ENCODE assay signal across 12 cellular contexts in genomic region chr2:43127941-43128561, GRCh38.
A peak's percentile ranks its signal among the peaks of the same experiment; 100 is the strongest.
DNase-seq lines count a peak whose midpoint lies in the region; ATAC-seq, FAIRE-seq and TF ChIP-seq lines count a peak whose summit lies in the region.
"Had no signal": no experiment of that assay in that cellular context is flagged by ENCODE, and none has a peak within 500 bp of the region (broad histone marks: within the 10 kb centered on the region; RNA-seq: fewer than 3 reads in every experiment).

No MANE protein-coding gene starts in this region.

- FAIRE-seq in kidney (lab: Jason Lieb, UNC): no peak
- FAIRE-seq: pancreas had no signal

- no peaks in the 10 kb centered on the region for H3K9me3 Mint-ChIP-seq in endodermal cell

- no peak overlapping the region for H3K4me2 ChIP-seq in DND-41 (ENCODE audit: insufficient read depth, low read length)

- H3K27me3 Mint-ChIP-seq in endodermal cell (ENCODE audit: insufficient read depth): peaks cover 3% of the 10 kb centered on the region

- WGBS in endodermal cell (ENCODE audit: insufficient coverage in 1 of 2, insufficient read length in 1 of 2), 2 experiments: 94 to 100% methylated on average over 5 to 8 of the region's 8 CpGs
- 84 to 86% methylated on average over 8 of the region's 8 CpGs for WGBS in sigmoid colon, 2 donors

- intact Hi-C loops in sigmoid colon (cut with DNase I) (no loop called here), kidney (cut with DNase I) (no loop called here)

- no peaks in the 10 kb centered on the region for H3K27me3 ChIP-seq in DND-41 (ENCODE audit: insufficient read depth, low read length, poor library complexity)
- H3K27me3 ChIP-seq in Peyer's patch: no peaks in the 10 kb centered on the region
- H3K27me3 ChIP-seq in endodermal cell (ENCODE audit: control insufficient read depth, insufficient read depth, low read length, poor library complexity, severe bottlenecking): no peaks in the 10 kb centered on the region
- H3K27me3 ChIP-seq in sigmoid colon: no peaks in the 10 kb centered on the region
- H3K27me3 ChIP-seq: pancreas had no signal

- DNase-seq in DND-41 (peak; percentile 28), Peyer's patch (peak in 1 of 3 donors; percentile 55), endodermal cell (peak; percentile 34), sigmoid colon (peak; percentile 58), GM03348 (ENCODE audit: low spot score) (no peak), kidney (no peak), cerebellar nuclear complex (lab: John Stamatoyannopoulos, UW) (no peak)
- DNase-seq: activated CD4-positive, alpha-beta T cell treated with anti-CD3 and anti-CD28 coated beads for 4 hours; DMS 273 treated with DMSO at 0.1 percent for 48 hours; NCI-H1048; stimulated activated CD4-positive, alpha-beta T cell treated with anti-CD3 and anti-CD28 coated beads, Interleukin-4, amount 100 ng/mL, for 24 hours had no signal

- H3K4me1 ChIP-seq in DND-41 (ENCODE audit: insufficient read depth, low read length) (peaks cover 100% of the 10 kb centered on the region), Peyer's patch (peaks cover 28 to 63% (median 48%) of the 10 kb centered on the region in 4 donors), endodermal cell (ENCODE audit: control insufficient read depth, insufficient read depth, low read length) (peaks cover 3% of the 10 kb centered on the region), sigmoid colon (peaks cover 0 to 27% (median 23%) of the 10 kb centered on the region in 4 donors), kidney (ENCODE audit: control insufficient read depth in 1 of 2, insufficient read depth in 1 of 2, low read depth in 1 of 2, low read length in 2 of 2) (peaks cover 3 to 22% of the 10 kb centered on the region in 2 donors)

- TF ChIP-seq POLR2A in Peyer's patch (IDR thresholded peaks at IDR 0.05) (no peak), sigmoid colon (IDR thresholded peaks at IDR 0.05) (no peak)

- peak overlapping the region; percentile 96 for H3K27ac ChIP-seq in DND-41 (ENCODE audit: low read length)
- peak overlapping the region; percentile 88 to 94 (median 92) for H3K27ac ChIP-seq in Peyer's patch
- no peak overlapping the region for H3K27ac ChIP-seq in endodermal cell (ENCODE audit: low read depth, low read length)
- H3K27ac ChIP-seq in sigmoid colon: peak overlapping the region; percentile 22 to 63 (median 32)
- H3K27ac ChIP-seq in kidney (ENCODE audit: low read depth in 2 of 2, low read length in 2 of 2): no peak overlapping the region

- no peaks in the 10 kb centered on the region for H4K20me1 ChIP-seq in DND-41 (ENCODE audit: insufficient read depth, low read length)

- no peaks in the 10 kb centered on the region for H3K36me3 Mint-ChIP-seq in endodermal cell (ENCODE audit: low read depth)

- TF ChIP-seq CTCF in DND-41 (IDR thresholded peaks at IDR 0.05; ENCODE audit: borderline replicate concordance, extremely low read depth, low read length, poor library complexity, severe bottlenecking) (no peak), Peyer's patch (IDR thresholded peaks at IDR 0.05) (no peak), endodermal cell (conservative IDR thresholded peaks at IDR 0.05) (no peak), sigmoid colon (IDR thresholded peaks at IDR 0.05) (no peak), kidney (IDR thresholded peaks at IDR 0.05; ENCODE audit: borderline replicate concordance, extremely low read depth, insufficient read depth) (no peak)

- no peak overlapping the region for H3K4me3 ChIP-seq in DND-41 (ENCODE audit: low read depth in 1 of 2, low read length in 2 of 2)
- H3K4me3 ChIP-seq in Peyer's patch: no peak overlapping the region
- H3K4me3 ChIP-seq in endodermal cell (ENCODE audit: low read length): no peak overlapping the region
- no peak overlapping the region for H3K4me3 ChIP-seq in sigmoid colon
- no peak overlapping the region for H3K4me3 ChIP-seq in kidney (ENCODE audit: low read length in 2 of 2)
- H3K4me3 ChIP-seq: pancreas had no signal

- no peak for ATAC-seq in DND-41 (ENCODE audit: insufficient read depth, low read depth)

- H3K36me3 ChIP-seq in DND-41 (ENCODE audit: insufficient read depth, low read length): no peaks in the 10 kb centered on the region
- H3K36me3 ChIP-seq in Peyer's patch: no peaks in the 10 kb centered on the region
- no peaks in the 10 kb centered on the region for H3K36me3 ChIP-seq in endodermal cell (ENCODE audit: control insufficient read depth, insufficient read depth, low read length)
- no peaks in the 10 kb centered on the region for H3K36me3 ChIP-seq in sigmoid colon
- no peaks in the 10 kb centered on the region for H3K36me3 ChIP-seq in kidney (ENCODE audit: control insufficient read depth in 1 of 2, insufficient read depth in 2 of 2, low read length in 2 of 2)
- H3K36me3 ChIP-seq: pancreas had no signal

- no peak overlapping the region for H3K4me3 Mint-ChIP-seq in endodermal cell

- H2AFZ ChIP-seq in DND-41 (ENCODE audit: low read depth, low read length): no peak overlapping the region

- H3K79me2 ChIP-seq in DND-41 (ENCODE audit: insufficient read depth, low read length): peaks cover 51% of the 10 kb centered on the region

- no peak for TF ChIP-seq EP300 in sigmoid colon (IDR thresholded peaks at IDR 0.05)

- H3K27ac Mint-ChIP-seq in endodermal cell: no peak overlapping the region

- H3K9me3 ChIP-seq in DND-41 (ENCODE audit: insufficient read depth, low read length, severe bottlenecking): no peaks in the 10 kb centered on the region
- H3K9me3 ChIP-seq in Peyer's patch: no peaks in the 10 kb centered on the region
- H3K9me3 ChIP-seq in endodermal cell (ENCODE audit: control insufficient read depth, low read length): no peaks in the 10 kb centered on the region
- no peaks in the 10 kb centered on the region for H3K9me3 ChIP-seq in sigmoid colon
- H3K9me3 ChIP-seq in kidney (ENCODE audit: control insufficient read depth in 1 of 2, low read length in 2 of 2): no peaks in the 10 kb centered on the region
- H3K9me3 ChIP-seq: pancreas had no signal

- H3K9ac ChIP-seq in DND-41 (ENCODE audit: low read depth, low read length) (peak overlapping the region; percentile 18), endodermal cell (ENCODE audit: extremely low read depth, low read length, poor library complexity, severe bottlenecking) (no peak overlapping the region), kidney (ENCODE audit: low read length in 2 of 2) (no peak overlapping the region)

- peaks cover 5% of the 10 kb centered on the region for H3K4me1 Mint-ChIP-seq in endodermal cell

Comparison
In these comparisons a context has a peak if more than half of its experiments do, and no peak if none do; other contexts are left out.
1. DNase-seq: peak in DND-41 (single experiment), endodermal cell (single experiment) and sigmoid colon (single experiment); none in GM03348 (single experiment), kidney (single experiment) and cerebellar nuclear complex (0 of 2).
2. H3K27ac ChIP-seq: peak in DND-41 (single experiment), Peyer's patch (4 of 4) and sigmoid colon (4 of 4); none in endodermal cell (single experiment) and kidney (0 of 2).